13 cellular contexts compared by ENCODE assay signal in genomic region chrX:108148524-108148923, GRCh38. TPM values are rescaled to one million over a fixed set of nuclear protein-coding genes. Genes with fewer than 3 reads are reported as not detected.
A peak's percentile ranks its signal among the peaks of the same experiment; 100 is the strongest.
DNase-seq lines count a peak whose midpoint lies in the region; ATAC-seq and TF ChIP-seq lines count a peak whose summit lies in the region.
"Had no signal": no experiment of that assay in that cellular context is flagged by ENCODE, and none has a peak within 500 bp of the region (broad histone marks: within the 10 kb centered on the region; RNA-seq: fewer than 3 reads in every experiment).

No MANE protein-coding gene starts in this region.

- no peak overlapping the region for H3K4me2 ChIP-seq in PC-3 (ENCODE audit: low read length)

- ATAC-seq in GM18499 (IDR thresholded peaks at IDR 0.05; ENCODE audit: insufficient read depth, unreplicated experiment) (peak; percentile 88), GM19438 (IDR thresholded peaks at IDR 0.05; ENCODE audit: low read depth, unreplicated experiment) (peak; percentile 75), HG02852 (IDR thresholded peaks at IDR 0.05; ENCODE audit: unreplicated experiment) (peak; percentile 97), HG03558 (IDR thresholded peaks at IDR 0.05; ENCODE audit: extremely low read depth, unreplicated experiment) (peak; percentile 85), PC-3 (no peak)
- ATAC-seq: stimulated activated memory B cell treated with anti-CD40 and anti-IgM and Interleukin-4, amounts not matched to agents 10 μg/mL and 1 μg/mL and 100 μg/mL, for 72 hours; T-cell had no signal

- H3K36me3 ChIP-seq in PC-3 (ENCODE audit: low read depth, low read length): no peaks in the 10 kb centered on the region

- H3K9ac ChIP-seq in PC-3 (ENCODE audit: low read length): no peak overlapping the region

- H3K9me2 ChIP-seq in PC-3 (replicated peaks; ENCODE audit: low read length): no peaks in the 10 kb centered on the region

- DNase-seq in NCI-H2227 (lab: John Stamatoyannopoulos, UW; ENCODE audit: unreplicated experiment) (no peak), NCI-H1105 (lab: John Stamatoyannopoulos, UW) (no peak), CD1c-positive myeloid dendritic cell (ENCODE audit: extremely low spot score) (no peak), PC-3 (no peak)
- DNase-seq: NCI-H1436 treated with DMSO at 0.1 percent for 48 hours, nucleus accumbens, T-cell had no signal

- no peak overlapping the region for H3K27ac ChIP-seq in PC-3 (ENCODE audit: low read length)

- H3K79me2 ChIP-seq in PC-3 (ENCODE audit: low read length): no peaks in the 10 kb centered on the region

- no peaks in the 10 kb centered on the region for H3F3A ChIP-seq in PC-3 (ENCODE audit: low read length, unreplicated experiment)

- CTCF ChIA-PET in PC-3 (lab: Charles Lee): no interaction called here

- no peaks in the 10 kb centered on the region for H3K27me3 ChIP-seq in PC-3 (ENCODE audit: low read length)

- no peaks in the 10 kb centered on the region for H3K4me1 ChIP-seq in PC-3 (ENCODE audit: insufficient read depth, low read length)

- no peak for TF ChIP-seq CTCF in PC-3 (conservative IDR thresholded peaks at IDR 0.05; ENCODE audit: low read depth, low read length)

- H4K20me1 ChIP-seq in PC-3 (ENCODE audit: low read length): no peaks in the 10 kb centered on the region

- POLR2A ChIA-PET in PC-3 (lab: Charles Lee; ENCODE audit: unreplicated experiment): no interaction called here

- no TSS peak for BruUV-seq in PC-3 (replicated peaks; lab: Mats Ljungman, UMichigan)

- no peaks in the 10 kb centered on the region for H3K9me3 ChIP-seq in PC-3 (ENCODE audit: low read length)

- intact Hi-C loops in PC-3 (cut with micrococcal nuclease): no loop called here

- H3K4me3 ChIP-seq in PC-3 (ENCODE audit: low read length): no peak overlapping the region
- H3K4me3 ChIP-seq: lung had no signal

- no peak overlapping the region for H2AFZ ChIP-seq in PC-3 (ENCODE audit: low read length)

RNA-seq across cellular contexts. Expression of gene ATG4A, which starts 56.9 kb away (rescaled TPM):
- 15.0 and 21.0 TPM in 2 replicates for total RNA-seq in PC-3 (2014; rRNA removed)

RNA-seq across cellular contexts. Expression of gene PSMD10, which starts 57.2 kb away (rescaled TPM):
- total RNA-seq in PC-3 (2014; rRNA removed): 88.2 and 102 TPM in 2 replicates
